Comparison of ENCODE assay signal across 12 cellular contexts in genomic region chr9:114929166-114929565, GRCh38. TPM values are rescaled to one million over a fixed set of nuclear protein-coding genes. Genes with fewer than 3 reads are reported as not detected.
DNase-seq lines count a peak whose midpoint lies in the region; ATAC-seq and TF ChIP-seq lines count a peak whose summit lies in the region.
"Had no signal": no experiment of that assay in that cellular context is flagged by ENCODE, and none has a peak within 500 bp of the region (broad histone marks: within the 10 kb centered on the region; RNA-seq: fewer than 3 reads in every experiment).

No MANE protein-coding gene starts in this region.

- CTCF ChIA-PET in activated B cell treated with CpG ODN at 0.5 μM for 24 hours (lab: Charles Lee) = interaction anchor here (1.2 to 1.9 kb wide), 4 partner anchors 8 to 144 kb away, joined by 3 to 5 read pairs (median 4); no protein-coding TSS in a partner anchor

- ATAC-seq in Right ventricle myocardium inferior (no peak), activated B cell treated with CpG ODN at 0.5 μM for 24 hours (ENCODE audit: low read depth) (peak; percentile 47), lower lobe of right lung (peak; percentile 46 to 57), upper lobe of left lung (ENCODE audit: low FRiP score in 2 of 2) (peak in 1 of 2 donors; percentile 38), GM18511 (IDR thresholded peaks at IDR 0.05; ENCODE audit: unreplicated experiment) (no peak)

- DNase-seq in left ventricle myocardium inferior (no peak), Right ventricle myocardium inferior (ENCODE audit: missing footprints) (no peak), activated B cell treated with CpG ODN at 0.5 μM for 24 hours (no peak), lower lobe of right lung (no peak), upper lobe of left lung (no peak), G401 (ENCODE audit: low spot score) (no peak), NK-92 (lab: John Stamatoyannopoulos, UW; ENCODE audit: unreplicated experiment) (no peak)
- DNase-seq: cortex of kidney, glutamatergic neuron had no signal

- peak overlapping the region; percentile 91 for H3K27ac Mint-ChIP-seq in activated B cell treated with CpG ODN at 0.5 μM for 24 hours

- TF ChIP-seq CTCF in left ventricle myocardium inferior (IDR thresholded peaks at IDR 0.05; ENCODE audit: borderline replicate concordance) (no peak), activated B cell treated with CpG ODN at 0.5 μM for 24 hours (IDR thresholded peaks at IDR 0.05) (no peak), lower lobe of right lung (IDR thresholded peaks at IDR 0.05) (no peak), upper lobe of left lung (IDR thresholded peaks at IDR 0.05) (no peak)

- TF ChIP-seq EP300 in upper lobe of left lung (IDR thresholded peaks at IDR 0.05) = peak in 1 of 4 donors; percentile 24

- peak overlapping the region; percentile 36 for H3K27ac ChIP-seq in left ventricle myocardium inferior (replicated peaks)
- peak overlapping the region; percentile 66 for H3K27ac ChIP-seq in lower lobe of right lung
- peak overlapping the region; percentile 74 to 86 (median 78) for H3K27ac ChIP-seq in upper lobe of left lung
- H3K27ac ChIP-seq: C4-2B had no signal

- peaks cover 14% of the 10 kb centered on the region for H3K27me3 Mint-ChIP-seq in activated B cell treated with CpG ODN at 0.5 μM for 24 hours

- no peaks in the 10 kb centered on the region for H3K36me3 Mint-ChIP-seq in activated B cell treated with CpG ODN at 0.5 μM for 24 hours (ENCODE audit: low read depth)

- H3K4me3 Mint-ChIP-seq in activated B cell treated with CpG ODN at 0.5 μM for 24 hours = peak overlapping the region; percentile 80

- peaks cover 58% of the 10 kb centered on the region for H3K4me1 Mint-ChIP-seq in activated B cell treated with CpG ODN at 0.5 μM for 24 hours

- H3K9me3 Mint-ChIP-seq in activated B cell treated with CpG ODN at 0.5 μM for 24 hours = no peaks in the 10 kb centered on the region

- in situ Hi-C loops in G401 (cut with HindIII; ENCODE audit: low sequenced_read_pairs) = no loop called here

- H3K4me3 ChIP-seq in left ventricle myocardium inferior = peak overlapping the region; percentile 38
- H3K4me3 ChIP-seq in lower lobe of right lung = peak overlapping the region; percentile 44
- H3K4me3 ChIP-seq in upper lobe of left lung = peak overlapping the region in 3 of 4 donors; percentile 11 to 41 (median 36)

- H3K9me3 ChIP-seq in left ventricle myocardium inferior (replicated peaks) = no peaks in the 10 kb centered on the region
- no peaks in the 10 kb centered on the region for H3K9me3 ChIP-seq in lower lobe of right lung
- H3K9me3 ChIP-seq in upper lobe of left lung = no peaks in the 10 kb centered on the region

- H3K27me3 ChIP-seq in left ventricle myocardium inferior (ENCODE audit: low read depth) (peaks cover 98% of the 10 kb centered on the region), lower lobe of right lung (ENCODE audit: low read depth) (no peaks in the 10 kb centered on the region), upper lobe of left lung (no peaks in the 10 kb centered on the region)

- no peaks in the 10 kb centered on the region for H3K36me3 ChIP-seq in left ventricle myocardium inferior
- no peaks in the 10 kb centered on the region for H3K36me3 ChIP-seq in lower lobe of right lung
- no peaks in the 10 kb centered on the region for H3K36me3 ChIP-seq in upper lobe of left lung

- POLR2A ChIA-PET in activated B cell treated with CpG ODN at 0.5 μM for 24 hours (lab: Charles Lee) = interaction anchor here (0.6 to 1.6 kb wide), 9 partner anchors 14 to 560 kb away, joined by 3 to 6 read pairs (median 3); no protein-coding TSS in a partner anchor

- WGBS in upper lobe of left lung, 2 donors = 36 to 40% methylated on average over 5 of the region's 5 CpGs

- intact Hi-C loops in left ventricle myocardium inferior (cut with micrococcal nuclease) = no loop called here
- intact Hi-C loops in Right ventricle myocardium inferior (cut with DNase I) = no loop called here
- intact Hi-C loops in activated B cell treated with CpG ODN at 0.5 μM for 24 hours (cut with micrococcal nuclease) = loop anchor here (2.0 to 5.0 kb wide), 2 partner anchors 20 to 37 kb away; no protein-coding TSS in a partner anchor
- intact Hi-C loops in lower lobe of right lung (cut with DNase I) = no loop called here

- no peaks in the 10 kb centered on the region for H3K4me1 ChIP-seq in left ventricle myocardium inferior
- H3K4me1 ChIP-seq in lower lobe of right lung = peaks cover 7% of the 10 kb centered on the region
- no peaks in the 10 kb centered on the region for H3K4me1 ChIP-seq in upper lobe of left lung

- peak in 1 of 4 donors; percentile 39 for TF ChIP-seq POLR2A in upper lobe of left lung (IDR thresholded peaks at IDR 0.05)

RNA-seq across cellular contexts. Expression of gene TNFSF8, which starts 1.2 kb away (rescaled TPM):
- 0.63 TPM for total RNA-seq in left ventricle myocardium inferior
- total RNA-seq in Right ventricle myocardium inferior = 0.57 TPM
- 0.69 and 1.0 TPM in 2 replicates for total RNA-seq in activated B cell treated with CpG ODN at 0.5 μM for 24 hours
- 3.5 TPM for total RNA-seq in lower lobe of right lung
- total RNA-seq in upper lobe of left lung = 1 to 10 TPM; 2.6 to 6.5 (median 4.8) TPM
- total RNA-seq in G401 (2014; rRNA removed; shearing (Covaris generic)) = not detected in 2 replicates
- total RNA-seq: SK-MEL-5 had no signal

Comparison
In these comparisons a context has a peak if more than half of its experiments do, and no peak if none do; other contexts are left out.
1. ATAC-seq: peak in activated B cell treated with CpG ODN at 0.5 μM for 24 hours (single experiment) and lower lobe of right lung (2 of 2); none in Right ventricle myocardium inferior (single experiment) and GM18511 (single experiment).
2. Peak in every context shown above with its lines, with median percentiles within 50 percentile points of each other: H3K27ac ChIP-seq and H3K4me3 ChIP-seq.